8 cellular contexts compared by ENCODE assay signal in genomic region chr16:3021449-3022207, GRCh38. TPM values are rescaled to one million over a fixed set of nuclear protein-coding genes. Genes with fewer than 3 reads are reported as not detected.
DNase-seq lines count a peak whose midpoint lies in the region; ATAC-seq and TF ChIP-seq lines count a peak whose summit lies in the region.

No MANE protein-coding gene starts in this region.

- intact Hi-C loops in adrenal gland (cut with DNase I), result no loop called here
- intact Hi-C loops in left ventricle myocardium superior (cut with micrococcal nuclease), result no loop called here
- intact Hi-C loops in aorta (cut with DNase I), result loop anchor here in 1 of 2 donors (2.0 kb wide), 1 partner anchor 261 kb away; the partner anchor contains the start of gene ZNF263

- H3K4me1 Mint-ChIP-seq in T-helper 17 cell, result peaks cover 34% of the 10 kb centered on the region

- H3K4me1 ChIP-seq in DND-41 (ENCODE audit: insufficient read depth, low read length) (peaks cover 60% of the 10 kb centered on the region), adrenal gland (replicated peaks in 1 of 2) (peaks cover 29 to 53% of the 10 kb centered on the region in 2 donors), aorta (ENCODE audit: control insufficient read depth in 1 of 2, insufficient read depth in 2 of 2, low read length in 2 of 2) (no peaks in the 10 kb centered on the region)

- peaks cover 16% of the 10 kb centered on the region for H4K20me1 ChIP-seq in DND-41 (ENCODE audit: insufficient read depth, low read length)

- H3K27me3 ChIP-seq in DND-41 (ENCODE audit: insufficient read depth, low read length, poor library complexity) (no peaks in the 10 kb centered on the region), adrenal gland (peaks cover 10% of the 10 kb centered on the region), aorta (ENCODE audit: control insufficient read depth in 1 of 2, insufficient read depth in 2 of 2, low read length in 1 of 2) (peaks cover 0 to 2% of the 10 kb centered on the region in 2 donors)

- no peak for TF ChIP-seq RAD21 in Ishikawa (IDR thresholded peaks at IDR 0.05; ENCODE audit: low read depth)

- 2 to 11% (median 8%) methylated on average over 7 to 25 of the region's 25 CpGs for WGBS in adrenal gland, 4 donors
- WGBS in aorta, 2 donors, result 0 to 1% methylated on average over 23 to 25 of the region's 25 CpGs

- DNase-seq in DND-41, result peak; percentile 46
- DNase-seq in T-helper 17 cell, result peak; percentile 49 to 79 (median 58)
- DNase-seq in adrenal gland, result peak; percentile 83 to 94 (median 91)
- DNase-seq in left ventricle myocardium superior, result peak; percentile 89
- DNase-seq in retina, result peak; percentile 77
- peak; percentile 92 to 96 for DNase-seq in aorta

- H3K4me3 Mint-ChIP-seq in T-helper 17 cell, result peak overlapping the region; percentile 91

- no peaks in the 10 kb centered on the region for H3K27me3 Mint-ChIP-seq in T-helper 17 cell

- H3K79me2 ChIP-seq in DND-41 (ENCODE audit: insufficient read depth, low read length), result peaks cover 12% of the 10 kb centered on the region

- H3K4me3 ChIP-seq in DND-41 (ENCODE audit: low read depth in 1 of 2, low read length in 2 of 2) (no peak overlapping the region; a peak in 1 of 4 replicates), adrenal gland (peak overlapping the region in 2 of 4 donors; percentile 83 to 90), aorta (ENCODE audit: low read length in 2 of 2) (peak overlapping the region; percentile 71 to 82)

- peak overlapping the region; percentile 83 for H3K4me2 ChIP-seq in DND-41 (ENCODE audit: insufficient read depth, low read length)

- TF ChIP-seq CTCF in DND-41 (IDR thresholded peaks at IDR 0.05; ENCODE audit: borderline replicate concordance, extremely low read depth, low read length, poor library complexity, severe bottlenecking), result no peak
- peak in 4 of 6 experiments; percentile 12 to 20 (median 16) for TF ChIP-seq CTCF in adrenal gland (IDR thresholded peaks at IDR 0.05)

- H3K27ac Mint-ChIP-seq in T-helper 17 cell, result peak overlapping the region; percentile 86

- no peaks in the 10 kb centered on the region for H3K9me3 ChIP-seq in DND-41 (ENCODE audit: insufficient read depth, low read length, severe bottlenecking)
- H3K9me3 ChIP-seq in T-helper 17 cell (ENCODE audit: control insufficient read depth, low read length, poor library complexity, severe bottlenecking), result no peaks in the 10 kb centered on the region
- H3K9me3 ChIP-seq in adrenal gland (replicated peaks in 1 of 3), result no peaks in the 10 kb centered on the region
- H3K9me3 ChIP-seq in aorta (ENCODE audit: control insufficient read depth, low read length), result no peaks in the 10 kb centered on the region

- peak; percentile 89 for TF ChIP-seq EP300 in Ishikawa (IDR thresholded peaks at IDR 0.05; ENCODE audit: borderline replicate concordance)

- no peak overlapping the region for H2AFZ ChIP-seq in DND-41 (ENCODE audit: low read depth, low read length)

- ATAC-seq in DND-41 (ENCODE audit: insufficient read depth, low read depth), result no peak
- peak; percentile 17 for ATAC-seq in T-helper 17 cell
- ATAC-seq in left ventricle myocardium superior, result peak; percentile 56
- ATAC-seq in aorta (ENCODE audit: low FRiP score), result peak; percentile 64
- ATAC-seq in GM21360 (IDR thresholded peaks at IDR 0.05; ENCODE audit: unreplicated experiment), result no peak

- H3K36me3 ChIP-seq in DND-41 (ENCODE audit: insufficient read depth, low read length) (peaks cover 14% of the 10 kb centered on the region), adrenal gland (replicated peaks in 1 of 2) (peaks cover 0 to 7% of the 10 kb centered on the region in 2 donors), aorta (ENCODE audit: control insufficient read depth in 1 of 2, insufficient read depth in 2 of 2, low read length in 1 of 2) (no peaks in the 10 kb centered on the region)

- TF ChIP-seq POLR2A in adrenal gland (IDR thresholded peaks at IDR 0.05), result no peak

- no peak overlapping the region for H3K27ac ChIP-seq in DND-41 (ENCODE audit: low read length)
- H3K27ac ChIP-seq in adrenal gland, result peak overlapping the region; percentile 88 to 99 (median 97)
- H3K27ac ChIP-seq in aorta (ENCODE audit: low read depth in 1 of 2, low read length in 2 of 2), result peak overlapping the region; percentile 88 to 98

- H3K36me3 Mint-ChIP-seq in T-helper 17 cell (ENCODE audit: low read depth), result no peaks in the 10 kb centered on the region

- peak overlapping the region; percentile 64; the same call in 1 of the 2 replicates for H3K9ac ChIP-seq in DND-41 (ENCODE audit: low read depth, low read length)

TF ChIP-seq in Ishikawa, 13 proteins besides CTCF, POLR2A, EP300 and RAD21 (continues in another document):
- peak; percentile 50 for TF ChIP-seq FOXM1 (IDR thresholded peaks at IDR 0.05; ENCODE audit: borderline replicate concordance, low read depth)
- TF ChIP-seq CREB1 (IDR thresholded peaks at IDR 0.05; ENCODE audit: low read depth), result no peak; the same call in 1 of the 2 replicates
- TF ChIP-seq YY1 (IDR thresholded peaks at IDR 0.05; ENCODE audit: low read depth), result peak; percentile 47; the same call in 1 of the 2 replicates
- no peak for TF ChIP-seq TAF1 (IDR thresholded peaks at IDR 0.05; ENCODE audit: low read depth)
- peak; percentile 73 for TF ChIP-seq NFIC (IDR thresholded peaks at IDR 0.05)
- peak; percentile 54; the same call in 1 of the 2 replicates for TF ChIP-seq EGR1 (IDR thresholded peaks at IDR 0.05)
- peak; percentile 74 for TF ChIP-seq TEAD4 (IDR thresholded peaks at IDR 0.05)
- peak; percentile 9; the same call in 1 of the 2 replicates for TF ChIP-seq CEBPB (IDR thresholded peaks at IDR 0.05)
- no peak for TF ChIP-seq REST (IDR thresholded peaks at IDR 0.05; ENCODE audit: low read depth)
- 0 out of 2 replicates have a peak, but pooled peaks have one; percentile 14 for TF ChIP-seq USF1 (IDR thresholded peaks at IDR 0.05)
- no peak; the same call in none of the 2 replicates for TF ChIP-seq ZBTB7A (IDR thresholded peaks at IDR 0.05; ENCODE audit: low read depth)
- TF ChIP-seq MAX (IDR thresholded peaks at IDR 0.05), result no peak; the same call in 1 of the 2 replicates

RNA-seq across cellular contexts. Expression of gene TNFRSF12A, which starts 1.5 kb away (rescaled TPM):
- 1 to 10 TPM in 1 of 2 donors, under 1 TPM in 1; 0.92 to 1.3 TPM for total RNA-seq in T-helper 17 cell
- total RNA-seq in adrenal gland, result 100 to 1,000 TPM in 2 of 8 donors, 10 to 100 TPM in 5, 1 to 10 TPM in 1; 8.8 to 175 (median 42.6) TPM
- 100 to 1,000 TPM in 1 of 3 donors, 10 to 100 TPM in 2; 41.8 to 124 (median 60.9) TPM for polyA plus RNA-seq in adrenal gland
- 17.7 TPM for total RNA-seq in left ventricle myocardium superior
- total RNA-seq in aorta, result 100 to 1,000 TPM in 1 of 2 donors, 10 to 100 TPM in 1; 60.4 to 271 TPM
- 100 to 1,000 TPM in 1 of 2 donors, 10 to 100 TPM in 1; 84.9 to 107 TPM for polyA plus RNA-seq in aorta

RNA-seq across cellular contexts. Expression of gene HCFC1R1, which starts 2.1 kb away (rescaled TPM):
- total RNA-seq in T-helper 17 cell (10 to 100 TPM; 10.6 to 14.4 TPM), adrenal gland (100 to 1,000 TPM in 1 of 8 donors, 10 to 100 TPM in 7; 51.3 to 138 (median 63.5) TPM), left ventricle myocardium superior (61.1 TPM), aorta (10 to 100 TPM; 88.5 to 99.7 TPM)
- polyA plus RNA-seq in adrenal gland (100 to 1,000 TPM in 2 of 3 donors, 10 to 100 TPM in 1; 29.7 to 609 (median 462) TPM), aorta (100 to 1,000 TPM; 299 to 303 TPM)

RNA-seq across cellular contexts. Expression of gene THOC6, which starts 2.2 kb away (rescaled TPM):
- total RNA-seq in T-helper 17 cell (10 to 100 TPM; 21.3 to 23.7 TPM), adrenal gland (10 to 100 TPM; 14.9 to 24.3 (median 18.7) TPM), left ventricle myocardium superior (11.3 TPM), aorta (10 to 100 TPM; 18.9 to 29.8 TPM)
- polyA plus RNA-seq in adrenal gland (100 to 1,000 TPM in 1 of 3 donors, 10 to 100 TPM in 1, 1 to 10 TPM in 1; 9.0 to 107 (median 78.6) TPM), aorta (10 to 100 TPM; 18.5 to 60.6 TPM)

RNA-seq across cellular contexts. Expression of gene CLDN6, which starts 3.6 kb away (rescaled TPM):
- total RNA-seq in T-helper 17 cell (not detected), adrenal gland (under 1 TPM in 2 of 8 donors, not detected in 6; 0.46 to 0.47 TPM), left ventricle myocardium superior (not detected), aorta (not detected)
- polyA plus RNA-seq in adrenal gland (not detected), aorta (not detected)

RNA-seq across cellular contexts. Expression of gene CLDN9, which starts 8.9 kb away (rescaled TPM):
- not detected for total RNA-seq in T-helper 17 cell
- under 1 TPM in 2 of 8 donors, not detected in 6; 0.28 to 0.31 TPM for total RNA-seq in adrenal gland
- 1 to 10 TPM in 1 of 3 donors, under 1 TPM in 1, not detected in 1; 0.34 to 1.4 TPM for polyA plus RNA-seq in adrenal gland
- 1.2 TPM for total RNA-seq in left ventricle myocardium superior
- total RNA-seq in aorta, result under 1 TPM in 1 of 2 donors, not detected in 1; 0.18 TPM
- under 1 TPM in 1 of 2 donors, not detected in 1; 0.20 TPM for polyA plus RNA-seq in aorta

Comparison
In these comparisons a context has a peak if more than half of its experiments do, and no peak if none do; other contexts are left out.
1. ATAC-seq: peak in T-helper 17 cell (single experiment), left ventricle myocardium superior (single experiment) and aorta (single experiment); none in DND-41 (single experiment) and GM21360 (single experiment).
2. H3K4me3 ChIP-seq: peak in aorta (2 of 2); none in DND-41 (0 of 2).
3. Peak in every context shown above with its lines, with median percentiles within 50 percentile points of each other: DNase-seq.